In genomic region chr10:110483633-110484032, GRCh38 we compare ENCODE assay signal across 1 cellular context.
TF ChIP-seq lines count a peak whose summit lies in the region.

No MANE protein-coding gene starts in this region.

TF ChIP-seq in K562, 482 proteins besides CTCF, POLR2A, EP300 and RAD21 (continued from another document and continues in another):
- TF ChIP-seq MGA (IDR thresholded peaks at IDR 0.05) (no peak), TBP (optimal IDR thresholded peaks at IDR 0.05; ENCODE audit: low read depth, low read length) (no peak), BRCA1 (IDR thresholded peaks at IDR 0.05) (no peak), BRCA1 (CRISPR knock-in tag; IDR thresholded peaks at IDR 0.05) (no peak), POLR2AphosphoS5 (IDR thresholded peaks at IDR 0.05; ENCODE audit: control insufficient read depth, insufficient read depth, low read depth, low read length) (no peak), BMI1 (IDR thresholded peaks at IDR 0.05; ENCODE audit: low read length) (no peak), CEBPG (CRISPR knock-in tag; IDR thresholded peaks at IDR 0.05) (no peak), CEBPG (tag; conservative IDR thresholded peaks at IDR 0.05 in 1 of 2, IDR thresholded peaks at IDR 0.05 in 1 of 2) (no peak), MED1 (CRISPR knock-in tag; IDR thresholded peaks at IDR 0.05; ENCODE audit: borderline replicate concordance) (no peak), SMAD2 (IDR thresholded peaks at IDR 0.05; ENCODE audit: low read depth, low read length) (no peak), HSF4 (CRISPR knock-in tag; IDR thresholded peaks at IDR 0.05; ENCODE audit: borderline replicate concordance) (no peak), XRCC4 (IDR thresholded peaks at IDR 0.05; ENCODE audit: extremely low read depth, insufficient read depth, insufficient read length) (no peak), ZNF263 (CRISPR knock-in tag; IDR thresholded peaks at IDR 0.05; ENCODE audit: borderline replicate concordance) (no peak), MYBL2 (IDR thresholded peaks at IDR 0.05; ENCODE audit: low read depth) (no peak), MYBL2 (CRISPR knock-in tag; IDR thresholded peaks at IDR 0.05; ENCODE audit: borderline replicate concordance) (no peak), NFATC3 (IDR thresholded peaks at IDR 0.05) (no peak), PURB (CRISPR knock-in tag; IDR thresholded peaks at IDR 0.05; ENCODE audit: low read depth) (no peak), ZNF224 (CRISPR knock-in tag; IDR thresholded peaks at IDR 0.05) (no peak), ZNF561 (CRISPR knock-in tag; conservative IDR thresholded peaks at IDR 0.05) (no peak), ZNF239 (CRISPR knock-in tag; IDR thresholded peaks at IDR 0.05) (no peak), BCLAF1 (IDR thresholded peaks at IDR 0.05; ENCODE audit: borderline replicate concordance in 1 of 2, control insufficient read depth in 1 of 2, low read depth in 2 of 2, low read length in 1 of 2) (no peak), KLF13 (tag; IDR thresholded peaks at IDR 0.05; ENCODE audit: borderline replicate concordance, low read depth) (no peak), ZBTB8A (IDR thresholded peaks at IDR 0.05; ENCODE audit: partially characterized antibody) (no peak), ELK3 (CRISPR knock-in tag; IDR thresholded peaks at IDR 0.05) (no peak), STAT6 (CRISPR knock-in tag; IDR thresholded peaks at IDR 0.05) (no peak), IFI16 (CRISPR knock-in tag; IDR thresholded peaks at IDR 0.05) (no peak), MBD2 (IDR thresholded peaks at IDR 0.05; ENCODE audit: borderline replicate concordance, low read depth) (no peak), SP2 (IDR thresholded peaks at IDR 0.05; ENCODE audit: extremely low read depth, low read depth, low read length, poor library complexity, severe bottlenecking) (no peak), MXI1 (IDR thresholded peaks at IDR 0.05; ENCODE audit: low read depth, low read length) (no peak), CBX5 (IDR thresholded peaks at IDR 0.05; ENCODE audit: borderline replicate concordance, low read depth) (no peak), E2F5 (CRISPR knock-in tag; IDR thresholded peaks at IDR 0.05) (no peak), U2AF1 (optimal IDR thresholded peaks at IDR 0.05; ENCODE audit: low read depth, low read length) (no peak)
